ENCODE assay signal across 8 cellular contexts in the genomic region with DNA sequence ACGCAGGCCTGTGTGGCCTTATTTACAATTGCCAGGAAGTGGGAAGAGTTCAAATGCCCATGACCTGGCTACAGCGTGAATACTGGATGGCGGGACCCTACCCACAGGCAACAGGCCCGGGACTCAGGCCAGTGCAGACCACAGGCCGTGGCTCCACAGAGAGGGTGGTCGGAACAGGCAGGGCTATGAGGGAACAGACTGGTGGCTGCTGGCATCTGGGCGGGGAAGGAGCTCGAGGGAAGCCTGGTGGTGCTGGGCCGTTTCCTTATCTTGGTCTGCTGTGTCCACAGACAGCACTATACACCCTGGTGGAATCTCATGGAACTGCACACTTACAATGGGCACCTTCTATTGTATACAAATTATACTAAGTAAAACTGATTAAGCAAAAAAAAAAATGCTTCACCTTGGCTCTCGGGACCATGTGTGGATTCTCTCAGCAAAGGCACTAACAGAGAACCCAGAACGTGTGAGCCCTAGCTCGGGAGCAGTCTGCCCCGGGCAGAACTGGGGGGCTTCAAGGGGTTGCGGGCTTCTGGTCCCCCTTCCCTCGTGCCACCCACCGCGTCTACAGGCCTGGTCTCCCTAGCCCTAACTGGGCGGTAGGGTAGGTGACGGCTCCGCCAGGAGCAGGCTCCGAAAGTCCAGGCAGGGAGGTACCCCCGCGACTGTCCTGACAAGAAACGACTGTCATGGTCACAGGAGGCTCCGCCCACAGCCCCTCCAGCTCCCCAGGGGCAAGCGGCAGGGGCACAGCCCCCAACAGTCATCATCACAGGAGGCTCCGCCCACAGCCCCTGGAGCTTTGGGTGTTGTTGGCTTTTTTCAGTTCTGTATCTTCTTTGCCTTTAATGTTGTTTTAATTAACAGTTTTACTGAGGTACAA. TPM values are rescaled to one million over a fixed set of nuclear protein-coding genes. Genes with fewer than 3 reads are reported as not detected.
DNase-seq lines count a peak whose midpoint lies in the region; ATAC-seq and TF ChIP-seq lines count a peak whose summit lies in the region.

No MANE protein-coding gene starts in this region.

- no peak overlapping the region for H3K27ac ChIP-seq in thoracic aorta

- H3K36me3 ChIP-seq in thoracic aorta = peaks cover 14% of the 10 kb centered on the region

- H3K9me3 ChIP-seq in thoracic aorta = no peaks in the 10 kb centered on the region

- H3K4me3 ChIP-seq in cardiac fibroblast (replicated peaks in 1 of 2; ENCODE audit: low read depth in 2 of 2, low read length in 2 of 2) (no peak overlapping the region), thoracic aorta (no peak overlapping the region)

- peaks cover 0 to 5% of the 10 kb centered on the region in 2 donors for H3K4me1 ChIP-seq in thoracic aorta (ENCODE audit: control insufficient read depth in 1 of 2, low read depth in 2 of 2)

- peak; percentile 50 for ATAC-seq in thoracic aorta (ENCODE audit: insufficient number of reproducible peaks, low FRiP score, low read depth)
- ATAC-seq in HG02885 (IDR thresholded peaks at IDR 0.05; ENCODE audit: poor library complexity, unreplicated experiment) = no peak
- ATAC-seq in GM21360 (IDR thresholded peaks at IDR 0.05; ENCODE audit: unreplicated experiment) = no peak

- in situ Hi-C loops in Caki2 (cut with HindIII; ENCODE audit: low pct_unique_long_range_greater_than_20kb, low sequenced_read_pairs) = no loop called here

- TF ChIP-seq CTCF in cardiac fibroblast (IDR thresholded peaks at IDR 0.05; ENCODE audit: low read depth, low read length) (peak; percentile 76), thoracic aorta (IDR thresholded peaks at IDR 0.05) (peak; percentile 63)

- peak; percentile 41 for DNase-seq in Caki2 (ENCODE audit: low read depth)
- peak; percentile 72 for DNase-seq in H4 (ENCODE audit: low spot score)
- DNase-seq in OCI-M1 (lab: John Stamatoyannopoulos, UW) = peak; percentile 91
- peak; percentile 80 to 82 for DNase-seq in cardiac fibroblast (ENCODE audit: low read depth in 2 of 2)
- peak; percentile 72 for DNase-seq in left kidney (ENCODE audit: low read depth, low spot score)
- DNase-seq in thoracic aorta (ENCODE audit: low spot score) = no peak

- no peaks in the 10 kb centered on the region for H3K27me3 ChIP-seq in thoracic aorta (replicated peaks; ENCODE audit: insufficient read depth)

RNA-seq across cellular contexts. Expression of gene CEP131, which starts 21.8 kb away (rescaled TPM):
- total RNA-seq in Caki2 (2014; rRNA removed; shearing (Covaris generic); ENCODE audit: low replicate concordance) = 15.3 and 22.3 TPM in 2 replicates
- total RNA-seq in H4 (2014; rRNA removed; shearing (Covaris generic)) = 5.3 and 11.3 TPM in 2 replicates
- total RNA-seq in thoracic aorta = 10 to 100 TPM in 1 of 2 donors, 1 to 10 TPM in 1; 5.8 to 11.4 TPM

RNA-seq across cellular contexts. Expression of gene AATK, which starts 34.9 kb away (rescaled TPM):
- total RNA-seq in Caki2 (2014; rRNA removed; shearing (Covaris generic); ENCODE audit: low replicate concordance) = 0.09 and 2.1 TPM in 2 replicates
- total RNA-seq in H4 (2014; rRNA removed; shearing (Covaris generic)) = 0.08 and 0.33 TPM in 2 replicates
- 10 to 100 TPM in 1 of 2 donors, 1 to 10 TPM in 1; 6.1 to 19.8 TPM for total RNA-seq in thoracic aorta

RNA-seq across cellular contexts. Expression of gene PVALEF, which starts 35.6 kb away (rescaled TPM):
- total RNA-seq in Caki2 (2014; rRNA removed; shearing (Covaris generic); ENCODE audit: low replicate concordance) = not detected in 2 replicates
- not detected in 2 replicates for total RNA-seq in H4 (2014; rRNA removed; shearing (Covaris generic))
- total RNA-seq in thoracic aorta = not detected

RNA-seq across cellular contexts. Expression of gene TEPSIN, which starts 37.9 kb away (rescaled TPM):
- total RNA-seq in Caki2 (2014; rRNA removed; shearing (Covaris generic); ENCODE audit: low replicate concordance) = 6.8 and 7.2 TPM in 2 replicates
- 3.4 and 4.0 TPM in 2 replicates for total RNA-seq in H4 (2014; rRNA removed; shearing (Covaris generic))
- total RNA-seq in thoracic aorta = 10 to 100 TPM; 52.4 to 70.8 TPM

RNA-seq across cellular contexts. Expression of gene NDUFAF8, which starts 38.2 kb away (rescaled TPM):
- 158 and 172 TPM in 2 replicates for total RNA-seq in Caki2 (2014; rRNA removed; shearing (Covaris generic); ENCODE audit: low replicate concordance)
- total RNA-seq in H4 (2014; rRNA removed; shearing (Covaris generic)) = 47.4 and 77.7 TPM in 2 replicates
- 10 to 100 TPM; 17.8 to 19.5 TPM for total RNA-seq in thoracic aorta
